Comparison of ENCODE assay signal across 11 cellular contexts in genomic region chr12:5988088-5988487, GRCh38. TPM values are rescaled to one million over a fixed set of nuclear protein-coding genes. Genes with fewer than 3 reads are reported as not detected.
"Had no signal": no experiment of that assay in that cellular context is flagged by ENCODE, and none has a peak within 500 bp of the region (broad histone marks: within the 10 kb centered on the region; RNA-seq: fewer than 3 reads in every experiment).

No MANE protein-coding gene starts in this region.

- H3K36me3 ChIP-seq: ascending aorta, breast epithelium, right atrium auricular region had no signal

- H3K4me3 ChIP-seq: ascending aorta, breast epithelium, right atrium auricular region, skin epidermis, upper lobe of left lung had no signal

- H3K9me3 ChIP-seq: ascending aorta, breast epithelium, right atrium auricular region, upper lobe of left lung had no signal

- H3K27me3 Mint-ChIP-seq: activated naive CD8-positive, alpha-beta T cell treated with anti-CD3 and anti-CD28 coated beads, Interleukin-2, amount 50 U/mL, for 24 hours; stimulated activated naive CD8-positive, alpha-beta T cell treated with anti-CD3 and anti-CD28 coated beads, Interleukin-15, Interleukin-2, amounts not matched to agents 100 ng/mL and 50 ng/mL, for 24 hours had no signal

- H3K27me3 ChIP-seq: ascending aorta, breast epithelium, right atrium auricular region, upper lobe of left lung had no signal

- H3K4me3 Mint-ChIP-seq: activated naive CD4-positive, alpha-beta T cell treated with anti-CD3 and anti-CD28 coated beads for 36 hours; activated naive CD8-positive, alpha-beta T cell treated with anti-CD3 and anti-CD28 coated beads, Interleukin-2, amount 50 U/mL, for 24 hours; natural killer cell treated with Interleukin-12 subunit alpha and Interleukin-12 subunit beta and Interleukin-15 and Interleukin-18, amount 100 ng/mL, for 72 hours; stimulated activated naive CD8-positive, alpha-beta T cell treated with anti-CD3 and anti-CD28 coated beads, Interleukin-15, Interleukin-2, amounts not matched to agents 100 ng/mL and 50 ng/mL, for 24 hours had no signal

- H3K4me1 ChIP-seq: ascending aorta, breast epithelium had no signal

- H3K4me1 Mint-ChIP-seq: activated naive CD8-positive, alpha-beta T cell treated with anti-CD3 and anti-CD28 coated beads, Interleukin-2, amount 50 U/mL, for 24 hours had no signal

- H3K36me3 Mint-ChIP-seq: natural killer cell treated with Interleukin-12 subunit alpha and Interleukin-12 subunit beta and Interleukin-15 and Interleukin-18, amount 100 ng/mL, for 72 hours had no signal

- H3K27ac Mint-ChIP-seq: activated naive CD4-positive, alpha-beta T cell treated with anti-CD3 and anti-CD28 coated beads for 36 hours; activated naive CD8-positive, alpha-beta T cell treated with anti-CD3 and anti-CD28 coated beads, Interleukin-2, amount 50 U/mL, for 24 hours; activated T-helper 2 cell treated with anti-CD3 and anti-CD28 coated beads, Interferon-gamma antibody, Interleukin-2, Interleukin-4, amounts not matched to agents 10 μg/mL and 5 μg/mL and 100 μg/mL, durations not matched to agents 14 hours and 24 hours and 36 hours; natural killer cell treated with Interleukin-12 subunit alpha and Interleukin-12 subunit beta and Interleukin-15 and Interleukin-18, amount 100 ng/mL, for 72 hours; stimulated activated naive CD8-positive, alpha-beta T cell treated with anti-CD3 and anti-CD28 coated beads, Interleukin-15, Interleukin-2, amounts not matched to agents 100 ng/mL and 50 ng/mL, for 24 hours had no signal

- H3K9me3 Mint-ChIP-seq: activated naive CD4-positive, alpha-beta T cell treated with anti-CD3 and anti-CD28 coated beads for 36 hours; activated naive CD8-positive, alpha-beta T cell treated with anti-CD3 and anti-CD28 coated beads, Interleukin-2, amount 50 U/mL, for 24 hours; activated T-helper 2 cell treated with anti-CD3 and anti-CD28 coated beads, Interferon-gamma antibody, Interleukin-2, Interleukin-4, amounts not matched to agents 10 μg/mL and 5 μg/mL and 100 μg/mL, durations not matched to agents 14 hours and 24 hours and 36 hours; natural killer cell treated with Interleukin-12 subunit alpha and Interleukin-12 subunit beta and Interleukin-15 and Interleukin-18, amount 100 ng/mL, for 72 hours; stimulated activated naive CD8-positive, alpha-beta T cell treated with anti-CD3 and anti-CD28 coated beads, Interleukin-15, Interleukin-2, amounts not matched to agents 100 ng/mL and 50 ng/mL, for 24 hours had no signal

- H3K27ac ChIP-seq: ascending aorta, breast epithelium, epithelial cell of prostate, right atrium auricular region, skin epidermis, upper lobe of left lung had no signal

RNA-seq across cellular contexts. Expression of gene ANO2, which starts 43.0 kb away (rescaled TPM):
- total RNA-seq: activated naive CD4-positive, alpha-beta T cell treated with anti-CD3 and anti-CD28 coated beads for 36 hours; activated T-helper 2 cell treated with anti-CD3 and anti-CD28 coated beads, Interferon-gamma antibody, Interleukin-2, Interleukin-4, amounts not matched to agents 10 μg/mL and 5 μg/mL and 100 μg/mL, durations not matched to agents 14 hours and 24 hours and 36 hours; natural killer cell treated with Interleukin-12 subunit alpha and Interleukin-12 subunit beta and Interleukin-15 and Interleukin-18, amount 100 ng/mL, for 72 hours had no signal
